Comparison of ENCODE assay signal across 8 cellular contexts in genomic region chr7:18520450-18521235, GRCh38. TPM values are rescaled to one million over a fixed set of nuclear protein-coding genes. Genes with fewer than 3 reads are reported as not detected.
DNase-seq lines count a peak whose midpoint lies in the region; ATAC-seq and TF ChIP-seq lines count a peak whose summit lies in the region.

No MANE protein-coding gene starts in this region.

- no peak overlapping the region for H3K4me3 ChIP-seq in foreskin fibroblast (ENCODE audit: low read depth in 1 of 2, low read length in 2 of 2)

- peaks cover 1% of the 10 kb centered on the region for H3K27me3 Mint-ChIP-seq in endothelial cell (ENCODE audit: unreplicated experiment)

- no peaks in the 10 kb centered on the region for H3K4me1 Mint-ChIP-seq in endothelial cell (ENCODE audit: unreplicated experiment)

- no peak overlapping the region for H3K4me3 Mint-ChIP-seq in endothelial cell (ENCODE audit: unreplicated experiment)

- no peaks in the 10 kb centered on the region for H3K36me3 Mint-ChIP-seq in endothelial cell (ENCODE audit: low read depth, unreplicated experiment)

- no peaks in the 10 kb centered on the region for H3K9me3 Mint-ChIP-seq in endothelial cell (ENCODE audit: unreplicated experiment)

- no peak overlapping the region for H3K27ac Mint-ChIP-seq in endothelial cell (ENCODE audit: unreplicated experiment)

- peak; percentile 88 for DNase-seq in ELR (ENCODE audit: low read depth)
- DNase-seq in LHCN-M2 (ENCODE audit: low read depth): peak; percentile 85
- DNase-seq in foreskin fibroblast: peak; percentile 70 to 82
- DNase-seq in SHP77 treated with DMSO at 0.1 percent for 48 hours (lab: John Stamatoyannopoulos, UW): no peak
- DNase-seq in endothelial cell (ENCODE audit: low spot score): no peak
- DNase-seq in NCI-H748 treated with DMSO at 0.1 percent for 48 hours (lab: John Stamatoyannopoulos, UW): no peak
- no peak for DNase-seq in NCI-H1436 (lab: John Stamatoyannopoulos, UW)

- peak; percentile 87 for ATAC-seq in GM21576 (IDR thresholded peaks at IDR 0.05; ENCODE audit: unreplicated experiment)

- TF ChIP-seq CTCF in foreskin fibroblast (IDR thresholded peaks at IDR 0.05; ENCODE audit: low read depth, low read length) (no peak), endothelial cell (IDR thresholded peaks at IDR 0.05; ENCODE audit: unreplicated experiment) (no peak)

RNA-seq across cellular contexts. Expression of gene HDAC9, which starts 25.1 kb away (rescaled TPM):
- total RNA-seq in LHCN-M2 (2014; rRNA removed) (7.1 and 16.5 TPM in 2 replicates), endothelial cell (ENCODE audit: unreplicated experiment) (1.2 TPM)
- polyA plus RNA-seq in LHCN-M2 (2012): 13.0 TPM

Comparison
In these comparisons a context has a peak if more than half of its experiments do, and no peak if none do; other contexts are left out.
1. DNase-seq: peak in ELR (single experiment), LHCN-M2 (single experiment) and foreskin fibroblast (2 of 2); none in SHP77 treated with DMSO at 0.1 percent for 48 hours (single experiment), endothelial cell (single experiment), NCI-H748 treated with DMSO at 0.1 percent for 48 hours (single experiment) and NCI-H1436 (single experiment).